In the genomic region with DNA sequence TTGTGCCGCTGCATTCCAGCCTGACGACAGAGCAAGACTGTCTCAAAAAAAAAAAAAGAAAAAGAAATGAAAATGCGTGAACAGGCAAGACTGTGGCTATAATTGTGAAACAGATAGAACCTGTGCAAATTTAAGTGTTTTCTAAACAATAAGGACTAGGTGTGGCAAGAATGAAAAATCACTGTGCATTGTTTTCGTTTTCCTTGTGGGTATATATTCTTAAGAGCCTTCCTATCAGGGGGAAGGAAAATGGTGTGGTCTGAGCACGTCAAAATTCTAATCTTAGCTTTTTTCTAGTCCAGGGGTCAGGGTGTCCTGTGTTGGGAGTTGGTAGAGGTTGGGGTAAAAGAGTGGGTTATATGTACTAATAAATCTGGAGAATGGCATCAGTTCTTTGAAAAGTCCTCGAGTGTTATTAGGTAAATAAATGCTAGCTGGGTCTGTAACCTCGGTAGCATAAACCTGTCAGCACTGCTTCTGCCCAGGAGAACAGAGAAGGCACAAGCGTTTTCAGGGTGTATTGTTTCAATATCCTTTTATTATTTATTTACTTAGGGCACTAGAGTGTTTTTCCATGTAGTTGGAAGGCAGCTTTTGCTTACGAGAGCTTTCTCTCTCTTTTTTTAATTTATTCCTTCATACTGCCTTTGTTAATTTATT, we compare ENCODE assay signal across 2 cellular contexts.
TF ChIP-seq lines count a peak whose summit lies in the region.

No MANE protein-coding gene starts in this region.

TF ChIP-seq in K562, 482 proteins besides CTCF, POLR2A, EP300 and RAD21 (continues in another document):
- TF ChIP-seq ZNF436 (CRISPR knock-in tag; IDR thresholded peaks at IDR 0.05) (no peak), SMAD3 (CRISPR knock-in tag; conservative IDR thresholded peaks at IDR 0.05) (no peak), FOXM1 (IDR thresholded peaks at IDR 0.05; ENCODE audit: low read depth) (no peak), FOXM1 (CRISPR knock-in tag; IDR thresholded peaks at IDR 0.05; ENCODE audit: low read depth) (no peak), CCNT2 (IDR thresholded peaks at IDR 0.05; ENCODE audit: borderline replicate concordance, extremely low read depth, insufficient read length, low read depth, low read length) (no peak), PHB (CRISPR knock-in tag; IDR thresholded peaks at IDR 0.05) (no peak), ZNF174 (CRISPR knock-in tag; IDR thresholded peaks at IDR 0.05) (no peak), SMAD4 (CRISPR knock-in tag; conservative IDR thresholded peaks at IDR 0.05) (no peak), CBX2 (IDR thresholded peaks at IDR 0.05; ENCODE audit: insufficient read depth, low read length, poor library complexity, severe bottlenecking) (peak; percentile 92), RBM15 (IDR thresholded peaks at IDR 0.05; ENCODE audit: insufficient read depth, low read length) (no peak), CXXC5 (CRISPR knock-in tag; IDR thresholded peaks at IDR 0.05) (no peak), HINFP (tag; conservative IDR thresholded peaks at IDR 0.05; ENCODE audit: low read depth) (no peak), MXD1 (CRISPR knock-in tag; IDR thresholded peaks at IDR 0.05; ENCODE audit: borderline replicate concordance, poor library complexity, severe bottlenecking) (no peak), CBX8 (IDR thresholded peaks at IDR 0.05; ENCODE audit: borderline replicate concordance, extremely low read depth, low read depth, low read length, poor library complexity, severe bottlenecking) (peak; percentile 95), POLR2H (tag; IDR thresholded peaks at IDR 0.05; ENCODE audit: low read depth) (no peak), ZNF354B (CRISPR knock-in tag; IDR thresholded peaks at IDR 0.05) (no peak)
- TF ChIP-seq, protein P1, sequence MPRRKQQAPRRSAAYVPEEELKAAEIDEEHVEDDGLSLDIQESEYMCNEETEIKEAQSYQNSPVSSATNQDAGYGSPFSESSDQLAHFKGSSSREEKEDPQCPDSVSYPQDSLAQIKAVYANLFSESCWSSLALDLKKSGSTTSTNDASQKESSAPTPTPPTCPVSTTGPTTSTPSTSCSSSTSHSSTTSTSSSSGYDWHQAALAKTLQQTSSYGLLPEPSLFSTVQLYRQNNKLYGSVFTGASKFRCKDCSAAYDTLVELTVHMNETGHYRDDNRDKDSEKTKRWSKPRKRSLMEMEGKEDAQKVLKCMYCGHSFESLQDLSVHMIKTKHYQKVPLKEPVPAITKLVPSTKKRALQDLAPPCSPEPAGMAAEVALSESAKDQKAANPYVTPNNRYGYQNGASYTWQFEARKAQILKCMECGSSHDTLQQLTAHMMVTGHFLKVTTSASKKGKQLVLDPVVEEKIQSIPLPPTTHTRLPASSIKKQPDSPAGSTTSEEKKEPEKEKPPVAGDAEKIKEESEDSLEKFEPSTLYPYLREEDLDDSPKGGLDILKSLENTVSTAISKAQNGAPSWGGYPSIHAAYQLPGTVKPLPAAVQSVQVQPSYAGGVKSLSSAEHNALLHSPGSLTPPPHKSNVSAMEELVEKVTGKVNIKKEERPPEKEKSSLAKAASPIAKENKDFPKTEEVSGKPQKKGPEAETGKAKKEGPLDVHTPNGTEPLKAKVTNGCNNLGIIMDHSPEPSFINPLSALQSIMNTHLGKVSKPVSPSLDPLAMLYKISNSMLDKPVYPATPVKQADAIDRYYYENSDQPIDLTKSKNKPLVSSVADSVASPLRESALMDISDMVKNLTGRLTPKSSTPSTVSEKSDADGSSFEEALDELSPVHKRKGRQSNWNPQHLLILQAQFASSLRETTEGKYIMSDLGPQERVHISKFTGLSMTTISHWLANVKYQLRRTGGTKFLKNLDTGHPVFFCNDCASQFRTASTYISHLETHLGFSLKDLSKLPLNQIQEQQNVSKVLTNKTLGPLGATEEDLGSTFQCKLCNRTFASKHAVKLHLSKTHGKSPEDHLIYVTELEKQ (CRISPR knock-in tag; IDR thresholded peaks at IDR 0.05), result no peak

TF ChIP-seq in GM23338, 12 proteins besides CTCF, POLR2A, EP300 and RAD21:
- TF ChIP-seq ZNF114 (CRISPR knock-in tag; IDR thresholded peaks at IDR 0.05), result no peak
- no peak for TF ChIP-seq STAT1 (IDR thresholded peaks at IDR 0.05; ENCODE audit: unreplicated experiment)
- no peak for TF ChIP-seq NANOG (IDR thresholded peaks at IDR 0.05; ENCODE audit: borderline replicate concordance)
- TF ChIP-seq CREB1 (CRISPR knock-in tag; IDR thresholded peaks at IDR 0.05; ENCODE audit: low read depth), result no peak
- no peak for TF ChIP-seq ZNF462 (CRISPR knock-in tag; IDR thresholded peaks at IDR 0.05)
- TF ChIP-seq ETS1 (IDR thresholded peaks at IDR 0.05), result no peak
- TF ChIP-seq JUNB (IDR thresholded peaks at IDR 0.05; ENCODE audit: unreplicated experiment), result no peak
TF ChIP-seq in GM23338: peak in this region for 0.
